ENCODE assay signal across 1 cellular context in the genomic region with DNA sequence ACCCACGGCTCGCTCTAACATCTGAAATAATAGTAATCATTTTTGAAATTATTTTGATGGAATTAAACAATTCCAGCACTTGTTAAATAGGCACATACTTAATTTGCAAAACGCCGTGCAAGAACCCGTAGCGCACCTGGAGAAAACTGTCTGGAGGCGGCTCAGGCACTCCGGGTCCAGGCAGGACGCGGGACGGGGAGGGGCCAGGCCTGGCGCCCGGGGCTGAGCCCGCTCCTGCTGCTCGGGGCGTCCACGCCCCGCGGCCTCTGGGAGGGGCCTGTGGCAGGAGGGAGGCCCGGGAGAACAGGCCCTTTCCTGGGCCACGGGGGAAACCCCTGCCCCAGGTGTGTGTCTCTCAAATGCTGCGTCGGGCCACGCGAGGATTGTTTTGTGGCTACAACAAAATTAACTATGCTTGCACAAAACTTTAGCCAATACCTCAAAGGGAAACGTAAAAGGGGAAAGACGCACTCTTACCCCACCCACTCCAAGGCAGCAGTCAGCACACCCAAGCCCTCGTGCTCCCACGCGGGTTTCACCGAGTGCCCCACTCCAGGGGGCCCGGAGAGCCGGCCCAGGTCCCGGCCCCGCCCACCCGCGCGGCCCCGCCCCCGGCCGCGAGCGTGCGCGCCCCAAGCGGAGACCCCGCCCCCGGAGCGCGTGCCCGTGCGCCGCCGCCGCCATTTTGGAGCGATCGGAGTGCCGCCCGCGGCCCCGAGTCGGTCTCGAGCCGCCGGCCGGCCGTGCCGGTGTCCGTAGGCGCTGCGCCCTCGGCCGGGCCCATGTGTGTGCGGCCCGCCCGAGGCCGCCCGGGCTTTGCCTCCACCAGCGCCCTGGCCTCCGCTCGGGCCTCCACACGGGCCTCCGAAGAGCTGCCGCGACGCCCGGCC.
TF ChIP-seq lines count a peak whose summit lies in the region.

A gene with protein sequence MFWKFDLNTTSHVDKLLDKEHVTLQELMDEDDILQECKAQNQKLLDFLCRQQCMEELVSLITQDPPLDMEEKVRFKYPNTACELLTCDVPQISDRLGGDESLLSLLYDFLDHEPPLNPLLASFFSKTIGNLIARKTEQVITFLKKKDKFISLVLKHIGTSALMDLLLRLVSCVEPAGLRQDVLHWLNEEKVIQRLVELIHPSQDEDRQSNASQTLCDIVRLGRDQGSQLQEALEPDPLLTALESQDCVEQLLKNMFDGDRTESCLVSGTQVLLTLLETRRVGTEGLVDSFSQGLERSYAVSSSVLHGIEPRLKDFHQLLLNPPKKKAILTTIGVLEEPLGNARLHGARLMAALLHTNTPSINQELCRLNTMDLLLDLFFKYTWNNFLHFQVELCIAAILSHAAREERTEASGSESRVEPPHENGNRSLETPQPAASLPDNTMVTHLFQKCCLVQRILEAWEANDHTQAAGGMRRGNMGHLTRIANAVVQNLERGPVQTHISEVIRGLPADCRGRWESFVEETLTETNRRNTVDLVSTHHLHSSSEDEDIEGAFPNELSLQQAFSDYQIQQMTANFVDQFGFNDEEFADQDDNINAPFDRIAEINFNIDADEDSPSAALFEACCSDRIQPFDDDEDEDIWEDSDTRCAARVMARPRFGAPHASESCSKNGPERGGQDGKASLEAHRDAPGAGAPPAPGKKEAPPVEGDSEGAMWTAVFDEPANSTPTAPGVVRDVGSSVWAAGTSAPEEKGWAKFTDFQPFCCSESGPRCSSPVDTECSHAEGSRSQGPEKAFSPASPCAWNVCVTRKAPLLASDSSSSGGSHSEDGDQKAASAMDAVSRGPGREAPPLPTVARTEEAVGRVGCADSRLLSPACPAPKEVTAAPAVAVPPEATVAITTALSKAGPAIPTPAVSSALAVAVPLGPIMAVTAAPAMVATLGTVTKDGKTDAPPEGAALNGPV (plus strand): TSS at position 677 of the 890 bp plus-strand sequence. CDS start 50,582 bp downstream, outside the sequence.

TF ChIP-seq in K562, 482 proteins besides CTCF, POLR2A, EP300 and RAD21 (continued from another document and continues in another):
- TF ChIP-seq, protein P1, sequence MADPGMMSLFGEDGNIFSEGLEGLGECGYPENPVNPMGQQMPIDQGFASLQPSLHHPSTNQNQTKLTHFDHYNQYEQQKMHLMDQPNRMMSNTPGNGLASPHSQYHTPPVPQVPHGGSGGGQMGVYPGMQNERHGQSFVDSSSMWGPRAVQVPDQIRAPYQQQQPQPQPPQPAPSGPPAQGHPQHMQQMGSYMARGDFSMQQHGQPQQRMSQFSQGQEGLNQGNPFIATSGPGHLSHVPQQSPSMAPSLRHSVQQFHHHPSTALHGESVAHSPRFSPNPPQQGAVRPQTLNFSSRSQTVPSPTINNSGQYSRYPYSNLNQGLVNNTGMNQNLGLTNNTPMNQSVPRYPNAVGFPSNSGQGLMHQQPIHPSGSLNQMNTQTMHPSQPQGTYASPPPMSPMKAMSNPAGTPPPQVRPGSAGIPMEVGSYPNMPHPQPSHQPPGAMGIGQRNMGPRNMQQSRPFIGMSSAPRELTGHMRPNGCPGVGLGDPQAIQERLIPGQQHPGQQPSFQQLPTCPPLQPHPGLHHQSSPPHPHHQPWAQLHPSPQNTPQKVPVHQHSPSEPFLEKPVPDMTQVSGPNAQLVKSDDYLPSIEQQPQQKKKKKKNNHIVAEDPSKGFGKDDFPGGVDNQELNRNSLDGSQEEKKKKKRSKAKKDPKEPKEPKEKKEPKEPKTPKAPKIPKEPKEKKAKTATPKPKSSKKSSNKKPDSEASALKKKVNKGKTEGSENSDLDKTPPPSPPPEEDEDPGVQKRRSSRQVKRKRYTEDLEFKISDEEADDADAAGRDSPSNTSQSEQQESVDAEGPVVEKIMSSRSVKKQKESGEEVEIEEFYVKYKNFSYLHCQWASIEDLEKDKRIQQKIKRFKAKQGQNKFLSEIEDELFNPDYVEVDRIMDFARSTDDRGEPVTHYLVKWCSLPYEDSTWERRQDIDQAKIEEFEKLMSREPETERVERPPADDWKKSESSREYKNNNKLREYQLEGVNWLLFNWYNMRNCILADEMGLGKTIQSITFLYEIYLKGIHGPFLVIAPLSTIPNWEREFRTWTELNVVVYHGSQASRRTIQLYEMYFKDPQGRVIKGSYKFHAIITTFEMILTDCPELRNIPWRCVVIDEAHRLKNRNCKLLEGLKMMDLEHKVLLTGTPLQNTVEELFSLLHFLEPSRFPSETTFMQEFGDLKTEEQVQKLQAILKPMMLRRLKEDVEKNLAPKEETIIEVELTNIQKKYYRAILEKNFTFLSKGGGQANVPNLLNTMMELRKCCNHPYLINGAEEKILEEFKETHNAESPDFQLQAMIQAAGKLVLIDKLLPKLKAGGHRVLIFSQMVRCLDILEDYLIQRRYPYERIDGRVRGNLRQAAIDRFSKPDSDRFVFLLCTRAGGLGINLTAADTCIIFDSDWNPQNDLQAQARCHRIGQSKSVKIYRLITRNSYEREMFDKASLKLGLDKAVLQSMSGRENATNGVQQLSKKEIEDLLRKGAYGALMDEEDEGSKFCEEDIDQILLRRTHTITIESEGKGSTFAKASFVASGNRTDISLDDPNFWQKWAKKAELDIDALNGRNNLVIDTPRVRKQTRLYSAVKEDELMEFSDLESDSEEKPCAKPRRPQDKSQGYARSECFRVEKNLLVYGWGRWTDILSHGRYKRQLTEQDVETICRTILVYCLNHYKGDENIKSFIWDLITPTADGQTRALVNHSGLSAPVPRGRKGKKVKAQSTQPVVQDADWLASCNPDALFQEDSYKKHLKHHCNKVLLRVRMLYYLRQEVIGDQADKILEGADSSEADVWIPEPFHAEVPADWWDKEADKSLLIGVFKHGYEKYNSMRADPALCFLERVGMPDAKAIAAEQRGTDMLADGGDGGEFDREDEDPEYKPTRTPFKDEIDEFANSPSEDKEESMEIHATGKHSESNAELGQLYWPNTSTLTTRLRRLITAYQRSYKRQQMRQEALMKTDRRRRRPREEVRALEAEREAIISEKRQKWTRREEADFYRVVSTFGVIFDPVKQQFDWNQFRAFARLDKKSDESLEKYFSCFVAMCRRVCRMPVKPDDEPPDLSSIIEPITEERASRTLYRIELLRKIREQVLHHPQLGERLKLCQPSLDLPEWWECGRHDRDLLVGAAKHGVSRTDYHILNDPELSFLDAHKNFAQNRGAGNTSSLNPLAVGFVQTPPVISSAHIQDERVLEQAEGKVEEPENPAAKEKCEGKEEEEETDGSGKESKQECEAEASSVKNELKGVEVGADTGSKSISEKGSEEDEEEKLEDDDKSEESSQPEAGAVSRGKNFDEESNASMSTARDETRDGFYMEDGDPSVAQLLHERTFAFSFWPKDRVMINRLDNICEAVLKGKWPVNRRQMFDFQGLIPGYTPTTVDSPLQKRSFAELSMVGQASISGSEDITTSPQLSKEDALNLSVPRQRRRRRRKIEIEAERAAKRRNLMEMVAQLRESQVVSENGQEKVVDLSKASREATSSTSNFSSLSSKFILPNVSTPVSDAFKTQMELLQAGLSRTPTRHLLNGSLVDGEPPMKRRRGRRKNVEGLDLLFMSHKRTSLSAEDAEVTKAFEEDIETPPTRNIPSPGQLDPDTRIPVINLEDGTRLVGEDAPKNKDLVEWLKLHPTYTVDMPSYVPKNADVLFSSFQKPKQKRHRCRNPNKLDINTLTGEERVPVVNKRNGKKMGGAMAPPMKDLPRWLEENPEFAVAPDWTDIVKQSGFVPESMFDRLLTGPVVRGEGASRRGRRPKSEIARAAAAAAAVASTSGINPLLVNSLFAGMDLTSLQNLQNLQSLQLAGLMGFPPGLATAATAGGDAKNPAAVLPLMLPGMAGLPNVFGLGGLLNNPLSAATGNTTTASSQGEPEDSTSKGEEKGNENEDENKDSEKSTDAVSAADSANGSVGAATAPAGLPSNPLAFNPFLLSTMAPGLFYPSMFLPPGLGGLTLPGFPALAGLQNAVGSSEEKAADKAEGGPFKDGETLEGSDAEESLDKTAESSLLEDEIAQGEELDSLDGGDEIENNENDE (IDR thresholded peaks at IDR 0.05; ENCODE audit: low read depth, low read length) = no peak
- TF ChIP-seq, protein P2, sequence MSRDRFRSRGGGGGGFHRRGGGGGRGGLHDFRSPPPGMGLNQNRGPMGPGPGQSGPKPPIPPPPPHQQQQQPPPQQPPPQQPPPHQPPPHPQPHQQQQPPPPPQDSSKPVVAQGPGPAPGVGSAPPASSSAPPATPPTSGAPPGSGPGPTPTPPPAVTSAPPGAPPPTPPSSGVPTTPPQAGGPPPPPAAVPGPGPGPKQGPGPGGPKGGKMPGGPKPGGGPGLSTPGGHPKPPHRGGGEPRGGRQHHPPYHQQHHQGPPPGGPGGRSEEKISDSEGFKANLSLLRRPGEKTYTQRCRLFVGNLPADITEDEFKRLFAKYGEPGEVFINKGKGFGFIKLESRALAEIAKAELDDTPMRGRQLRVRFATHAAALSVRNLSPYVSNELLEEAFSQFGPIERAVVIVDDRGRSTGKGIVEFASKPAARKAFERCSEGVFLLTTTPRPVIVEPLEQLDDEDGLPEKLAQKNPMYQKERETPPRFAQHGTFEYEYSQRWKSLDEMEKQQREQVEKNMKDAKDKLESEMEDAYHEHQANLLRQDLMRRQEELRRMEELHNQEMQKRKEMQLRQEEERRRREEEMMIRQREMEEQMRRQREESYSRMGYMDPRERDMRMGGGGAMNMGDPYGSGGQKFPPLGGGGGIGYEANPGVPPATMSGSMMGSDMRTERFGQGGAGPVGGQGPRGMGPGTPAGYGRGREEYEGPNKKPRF (IDR thresholded peaks at IDR 0.05; ENCODE audit: low read depth, low read length) = no peak
- TF ChIP-seq MITF (IDR thresholded peaks at IDR 0.05) = no peak
- TF ChIP-seq ELF1 (tag; IDR thresholded peaks at IDR 0.05) = no peak
- TF ChIP-seq CHD2 (IDR thresholded peaks at IDR 0.05; ENCODE audit: low read depth, low read length) = no peak
- TF ChIP-seq ZNF280B (CRISPR knock-in tag; IDR thresholded peaks at IDR 0.05) = no peak
- TF ChIP-seq, protein P3, sequence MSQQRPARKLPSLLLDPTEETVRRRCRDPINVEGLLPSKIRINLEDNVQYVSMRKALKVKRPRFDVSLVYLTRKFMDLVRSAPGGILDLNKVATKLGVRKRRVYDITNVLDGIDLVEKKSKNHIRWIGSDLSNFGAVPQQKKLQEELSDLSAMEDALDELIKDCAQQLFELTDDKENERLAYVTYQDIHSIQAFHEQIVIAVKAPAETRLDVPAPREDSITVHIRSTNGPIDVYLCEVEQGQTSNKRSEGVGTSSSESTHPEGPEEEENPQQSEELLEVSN (IDR thresholded peaks at IDR 0.05; ENCODE audit: borderline replicate concordance in 1 of 2, extremely low read depth in 1 of 2, insufficient read depth in 1 of 2, insufficient read length in 1 of 2, low read depth in 1 of 2, low read length in 1 of 2, poor library complexity in 1 of 2, severe bottlenecking in 1 of 2) = peak in 1 of 2 experiments; percentile 78
- peak; percentile 47; the same call in 1 of the 2 replicates for TF ChIP-seq POLR2AphosphoS5 (IDR thresholded peaks at IDR 0.05; ENCODE audit: control insufficient read depth, insufficient read depth, low read depth, low read length)
- no peak for TF ChIP-seq RBM34 (IDR thresholded peaks at IDR 0.05; ENCODE audit: borderline replicate concordance, insufficient read depth, low read length)
- TF ChIP-seq SETDB1 (IDR thresholded peaks at IDR 0.05; ENCODE audit: low read length) = no peak
- no peak for TF ChIP-seq HBP1 (CRISPR knock-in tag; IDR thresholded peaks at IDR 0.05)
- TF ChIP-seq ZNF583 (CRISPR knock-in tag; IDR thresholded peaks at IDR 0.05) = no peak
- TF ChIP-seq, protein P4, sequence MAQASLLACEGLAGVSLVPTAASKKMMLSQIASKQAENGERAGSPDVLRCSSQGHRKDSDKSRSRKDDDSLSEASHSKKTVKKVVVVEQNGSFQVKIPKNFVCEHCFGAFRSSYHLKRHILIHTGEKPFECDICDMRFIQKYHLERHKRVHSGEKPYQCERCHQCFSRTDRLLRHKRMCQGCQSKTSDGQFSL (CRISPR knock-in tag; IDR thresholded peaks at IDR 0.05) = peak; percentile 76
- TF ChIP-seq, protein P4 (tag; IDR thresholded peaks at IDR 0.05) = no peak
- TF ChIP-seq YY1 (IDR thresholded peaks at IDR 0.05; ENCODE audit: borderline replicate concordance in 1 of 3, control insufficient read depth in 1 of 3, extremely low read depth in 1 of 3, insufficient read depth in 3 of 3, insufficient read length in 1 of 3, insufficient replicate concordance in 2 of 3, low read depth in 1 of 3, low read length in 2 of 3) = peak; percentile 74 to 94 (median 93)
- TF ChIP-seq JUN (IDR thresholded peaks at IDR 0.05; ENCODE audit: borderline replicate concordance, low read depth, low read length) = no peak
- TF ChIP-seq JUN (CRISPR knock-in tag; IDR thresholded peaks at IDR 0.05; ENCODE audit: borderline replicate concordance) = no peak
- TF ChIP-seq NCOR1 (IDR thresholded peaks at IDR 0.05) = no peak
- TF ChIP-seq, protein P5, sequence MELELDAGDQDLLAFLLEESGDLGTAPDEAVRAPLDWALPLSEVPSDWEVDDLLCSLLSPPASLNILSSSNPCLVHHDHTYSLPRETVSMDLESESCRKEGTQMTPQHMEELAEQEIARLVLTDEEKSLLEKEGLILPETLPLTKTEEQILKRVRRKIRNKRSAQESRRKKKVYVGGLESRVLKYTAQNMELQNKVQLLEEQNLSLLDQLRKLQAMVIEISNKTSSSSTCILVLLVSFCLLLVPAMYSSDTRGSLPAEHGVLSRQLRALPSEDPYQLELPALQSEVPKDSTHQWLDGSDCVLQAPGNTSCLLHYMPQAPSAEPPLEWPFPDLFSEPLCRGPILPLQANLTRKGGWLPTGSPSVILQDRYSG (tag; conservative IDR thresholded peaks at IDR 0.05; ENCODE audit: low read depth) = no peak
